In the genomic region with DNA sequence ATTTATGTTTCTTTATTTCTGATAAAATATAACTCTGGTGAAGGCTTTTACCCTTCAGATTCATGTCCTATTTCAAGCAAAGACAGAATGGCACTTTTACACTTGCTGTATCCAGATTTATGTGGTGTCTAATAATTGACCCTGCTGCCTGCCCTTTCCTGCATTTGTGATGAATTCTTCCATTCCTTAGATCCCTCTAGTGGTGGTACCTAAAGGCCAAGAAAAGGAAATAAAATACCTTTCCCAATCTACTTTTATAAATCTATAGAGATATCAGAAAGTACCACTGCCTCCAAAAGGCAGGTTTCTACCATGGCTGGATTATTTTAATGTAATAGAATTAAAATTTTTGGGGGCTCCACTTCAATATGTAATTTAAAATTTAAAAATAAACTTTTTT, we compare ENCODE assay signal across 17 cellular contexts. TPM values are rescaled to one million over a fixed set of nuclear protein-coding genes. Genes with fewer than 3 reads are reported as not detected.
DNase-seq lines count a peak whose midpoint lies in the region; ATAC-seq, FAIRE-seq and TF ChIP-seq lines count a peak whose summit lies in the region.
"Had no signal": no experiment of that assay in that cellular context is flagged by ENCODE, and none has a peak within 500 bp of the region (broad histone marks: within the 10 kb centered on the region; RNA-seq: fewer than 3 reads in every experiment).

No MANE protein-coding gene starts in this region.

- H3K4me3 ChIP-seq in A549 (no peak overlapping the region), fibroblast of mammary gland (ENCODE audit: control insufficient read depth, low read depth, low read length) (no peak overlapping the region)
- H3K4me3 ChIP-seq: esophagus squamous epithelium, GM12878, right atrium auricular region, tibial artery had no signal

- H3K4me1 ChIP-seq in A549, result no peaks in the 10 kb centered on the region
- H3K4me1 ChIP-seq: esophagus squamous epithelium, right atrium auricular region, tibial artery had no signal

- 0 out of 6 replicates have a peak, but pooled peaks of 1 of the 2 experiments have one; percentile 27 for ATAC-seq in A549
- ATAC-seq: GM12878; naive thymus-derived CD4-positive, alpha-beta T cell had no signal

- no peak for TF ChIP-seq EP300 in A549 (IDR thresholded peaks at IDR 0.05)

- TF ChIP-seq POLR2A in A549 (IDR thresholded peaks at IDR 0.05; ENCODE audit: low read length), result no peak

- DNase-seq in A549 (ENCODE audit: low read depth in 1 of 2, low spot score in 1 of 2) (peak in 1 of 2 experiments; percentile 32), ELR (ENCODE audit: low read depth) (peak; percentile 46), SK-MEL-5 (ENCODE audit: low read depth, low spot score) (peak; percentile 16), fibroblast of mammary gland (ENCODE audit: low read depth) (no peak), foreskin melanocyte (no peak), GM10248 (ENCODE audit: extremely low spot score) (no peak)
- no peak for DNase-seq in activated CD8-positive, alpha-beta memory T cell treated with anti-CD3 and anti-CD28 coated beads for 24 hours
- no peak for DNase-seq in stimulated activated CD8-positive, alpha-beta memory T cell treated with anti-CD3 and anti-CD28 coated beads, Interleukin-4, amount 100 ng/mL, for 48 hours
- DNase-seq: activated T-cell treated with anti-CD3 and anti-CD28 coated beads, Interleukin-2, amount 50 U/mL, for 24 hours; esophagus squamous epithelium; naive thymus-derived CD4-positive, alpha-beta T cell; NCI-H1417 treated with DMSO at 0.1 percent for 48 hours; NCI-H2227 treated with DMSO at 0.1 percent for 48 hours; tibial artery had no signal

- POLR2A ChIA-PET in A549 (lab: Yijun Ruan, JAX), result no interaction called here
- POLR2A ChIA-PET in GM10248 (lab: Yijun Ruan, JAX), result no interaction called here

- CTCF ChIA-PET in A549 (lab: Yijun Ruan, JAX), result interaction anchor here (0.8 kb wide), 1 partner anchor 11 kb away, joined by 3 read pairs; no protein-coding TSS in a partner anchor
- CTCF ChIA-PET in GM10248 (lab: Yijun Ruan, JAX), result no interaction called here

- H3K4me2 ChIP-seq in A549, result no peak overlapping the region

- FAIRE-seq in A549 (lab: Jason Lieb, UNC), result no peak
- FAIRE-seq: colon, GM12878 had no signal

- peak; percentile 39 for TF ChIP-seq CTCF in A549 (IDR thresholded peaks at IDR 0.05)
- TF ChIP-seq CTCF in fibroblast of mammary gland (conservative IDR thresholded peaks at IDR 0.05; ENCODE audit: control insufficient read depth, insufficient read depth, low read depth, low read length), result peak; percentile 51
- no peak for TF ChIP-seq CTCF in GM10248 (IDR thresholded peaks at IDR 0.05; ENCODE audit: control extremely low read depth, extremely low read depth, low read depth, missing control alignments)

- in situ Hi-C loops in SK-MEL-5 (cut with HindIII; ENCODE audit: low pct_unique_long_range_greater_than_20kb, low sequenced_read_pairs), result no loop called here

- peak in 1 of 2 experiments; percentile 31; a peak in 1 of 5 replicates for TF ChIP-seq RAD21 in A549 (conservative IDR thresholded peaks at IDR 0.05 in 1 of 2, IDR thresholded peaks at IDR 0.05 in 1 of 2)

- H3K9me3 ChIP-seq in A549, result no peaks in the 10 kb centered on the region
- H3K9me3 ChIP-seq: esophagus squamous epithelium, right atrium auricular region, tibial artery had no signal

- no peak overlapping the region for H3K27ac ChIP-seq in A549
- H3K27ac ChIP-seq: esophagus squamous epithelium, right atrium auricular region, tibial artery had no signal

TF ChIP-seq in A549, 52 proteins besides CTCF, POLR2A, EP300 and RAD21:
- 0 out of 3 replicates have a peak, but pooled peaks have one; percentile 18 for TF ChIP-seq SMC3 (IDR thresholded peaks at IDR 0.05)
- TF ChIP-seq, protein P1, sequence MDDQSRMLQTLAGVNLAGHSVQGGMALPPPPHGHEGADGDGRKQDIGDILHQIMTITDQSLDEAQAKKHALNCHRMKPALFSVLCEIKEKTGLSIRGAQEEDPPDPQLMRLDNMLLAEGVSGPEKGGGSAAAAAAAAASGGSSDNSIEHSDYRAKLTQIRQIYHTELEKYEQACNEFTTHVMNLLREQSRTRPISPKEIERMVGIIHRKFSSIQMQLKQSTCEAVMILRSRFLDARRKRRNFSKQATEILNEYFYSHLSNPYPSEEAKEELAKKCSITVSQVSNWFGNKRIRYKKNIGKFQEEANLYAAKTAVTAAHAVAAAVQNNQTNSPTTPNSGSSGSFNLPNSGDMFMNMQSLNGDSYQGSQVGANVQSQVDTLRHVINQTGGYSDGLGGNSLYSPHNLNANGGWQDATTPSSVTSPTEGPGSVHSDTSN (IDR thresholded peaks at IDR 0.05), result no peak
TF ChIP-seq in A549: peak in this region for 1.

RNA-seq across cellular contexts. Expression of gene CCDC81, which starts 34.2 kb away (rescaled TPM):
- polyA plus RNA-seq in A549 (2011; rRNA removed) (0.26 and 0.71 TPM in 2 replicates), A549 (2017; fragmentation: RNase III; extraction: RNeasy Plus Mini Kit Qiagen cat#74134 plus additional on column Dnase treatment) (0.18 to 0.30 TPM (median 0.29 TPM) in 3 replicates)
- 0.10 and 0.17 TPM in 2 replicates for polyA plus RNA-seq in A549 (2012; cell fraction: cytosol; rRNA removed)
- polyA plus RNA-seq in A549 (2012; cell fraction: nucleus; rRNA removed), result 0.55 and 0.76 TPM in 2 replicates
- 0.83 TPM in 1 of 2 replicates, not detected in the other for polyA minus RNA-seq in A549 (2011; rRNA and poly(A)+ RNA removed)
- not detected in 2 replicates for total RNA-seq in SK-MEL-5 (2014; rRNA removed; shearing (Covaris generic))
- not detected in 2 replicates for polyA plus RNA-seq in SK-MEL-5 (2015; cell fraction: cytosol; rRNA removed)
- polyA plus RNA-seq in SK-MEL-5 (2015; cell fraction: nucleus; rRNA removed), result 1.4 TPM in 1 of 2 replicates, not detected in the other

Comparison
In these comparisons a context has a peak if more than half of its experiments do, and no peak if none do; other contexts are left out.
1. DNase-seq: peak in ELR (single experiment) and SK-MEL-5 (single experiment); none in fibroblast of mammary gland (single experiment), foreskin melanocyte (single experiment), activated CD8-positive, alpha-beta memory T cell treated with anti-CD3 and anti-CD28 coated beads for 24 hours (single experiment), GM10248 (single experiment) and stimulated activated CD8-positive, alpha-beta memory T cell treated with anti-CD3 and anti-CD28 coated beads, Interleukin-4, amount 100 ng/mL, for 48 hours (single experiment).